ENCODE assay signal across 1 cellular context in genomic region chr12:71685961-71686657, GRCh38.
TF ChIP-seq lines count a peak whose summit lies in the region.

TMEM19 (plus strand) TSS chr12:71686082; CDS start chr12:71686681, 599 bp downstream.

TF ChIP-seq in K562, 482 proteins besides CTCF, POLR2A, EP300 and RAD21 (continued from another document and continues in another):
- TF ChIP-seq MLLT1 (IDR thresholded peaks at IDR 0.05) (peak in 1 of 2 experiments; percentile 54; a peak in 1 of 4 replicates), RAD51 (IDR thresholded peaks at IDR 0.05; ENCODE audit: borderline replicate concordance, low read depth) (peak; percentile 73), ZHX1 (conservative IDR thresholded peaks at IDR 0.05; ENCODE audit: low read length) (0 out of 2 replicates have a peak, but pooled peaks have one; percentile 22), MED1 (CRISPR knock-in tag; IDR thresholded peaks at IDR 0.05; ENCODE audit: borderline replicate concordance) (no peak), EP400 (IDR thresholded peaks at IDR 0.05) (peak; percentile 73; the same call in 1 of the 2 replicates), KDM2B (CRISPR knock-in tag; IDR thresholded peaks at IDR 0.05) (no peak), MEIS2 (IDR thresholded peaks at IDR 0.05; ENCODE audit: partially characterized antibody) (peak; percentile 44), SUPT5H (IDR thresholded peaks at IDR 0.05) (peak; percentile 88), ZNF347 (CRISPR knock-in tag; IDR thresholded peaks at IDR 0.05; ENCODE audit: low read depth) (no peak), NR2C2 (CRISPR knock-in tag; IDR thresholded peaks at IDR 0.05) (no peak), NR2C2 (tag; IDR thresholded peaks at IDR 0.05) (peak; percentile 78), COPS2 (conservative IDR thresholded peaks at IDR 0.05) (no peak), ZNF140 (CRISPR knock-in tag; IDR thresholded peaks at IDR 0.05) (no peak), ZNF75A (CRISPR knock-in tag; IDR thresholded peaks at IDR 0.05) (no peak), ZNF764 (CRISPR knock-in tag; IDR thresholded peaks at IDR 0.05; ENCODE audit: low read depth) (peak; percentile 67; the same call in 1 of the 2 replicates), PHF8 (IDR thresholded peaks at IDR 0.05; ENCODE audit: borderline replicate concordance, low read length) (peak; percentile 97), MYBL2 (IDR thresholded peaks at IDR 0.05; ENCODE audit: low read depth) (peak; percentile 92), MYBL2 (CRISPR knock-in tag; IDR thresholded peaks at IDR 0.05; ENCODE audit: borderline replicate concordance) (no peak), ATF6 (CRISPR knock-in tag; IDR thresholded peaks at IDR 0.05) (0 out of 2 replicates have a peak, but pooled peaks have one; percentile 39), ZNF668 (CRISPR knock-in tag; IDR thresholded peaks at IDR 0.05) (no peak), CBX3 (IDR thresholded peaks at IDR 0.05; ENCODE audit: borderline replicate concordance in 1 of 2, low read length in 2 of 2) (peak in 1 of 2 experiments; percentile 31; a peak in 1 of 3 replicates), SREBF2 (CRISPR knock-in tag; IDR thresholded peaks at IDR 0.05) (no peak), ZNF76 (CRISPR knock-in tag; IDR thresholded peaks at IDR 0.05; ENCODE audit: borderline replicate concordance) (peak; percentile 18; the same call in 1 of the 2 replicates), ZNF143 (CRISPR knock-in tag; IDR thresholded peaks at IDR 0.05) (no peak), TCF7L2 (IDR thresholded peaks at IDR 0.05; ENCODE audit: low read depth, low read length) (no peak), POLR3A (IDR thresholded peaks at IDR 0.05; ENCODE audit: borderline replicate concordance, extremely low read depth, insufficient read depth, insufficient read length) (no peak), SNRNP70 (optimal IDR thresholded peaks at IDR 0.05; ENCODE audit: low read depth, low read length) (no peak), RFX5 (IDR thresholded peaks at IDR 0.05; ENCODE audit: low read depth, low read length) (no peak), ZNF561 (CRISPR knock-in tag; conservative IDR thresholded peaks at IDR 0.05) (no peak), GABPB2 (CRISPR knock-in tag; conservative IDR thresholded peaks at IDR 0.05) (no peak), HDAC1 (IDR thresholded peaks at IDR 0.05) (no peak), U2AF1 (optimal IDR thresholded peaks at IDR 0.05; ENCODE audit: low read depth, low read length) (peak; percentile 76), RFX1 (IDR thresholded peaks at IDR 0.05) (no peak), ILF3 (IDR thresholded peaks at IDR 0.05; ENCODE audit: borderline replicate concordance) (no peak), NFYB (IDR thresholded peaks at IDR 0.05; ENCODE audit: extremely low read depth, insufficient read length) (peak; percentile 75)
- TF ChIP-seq, protein P1, sequence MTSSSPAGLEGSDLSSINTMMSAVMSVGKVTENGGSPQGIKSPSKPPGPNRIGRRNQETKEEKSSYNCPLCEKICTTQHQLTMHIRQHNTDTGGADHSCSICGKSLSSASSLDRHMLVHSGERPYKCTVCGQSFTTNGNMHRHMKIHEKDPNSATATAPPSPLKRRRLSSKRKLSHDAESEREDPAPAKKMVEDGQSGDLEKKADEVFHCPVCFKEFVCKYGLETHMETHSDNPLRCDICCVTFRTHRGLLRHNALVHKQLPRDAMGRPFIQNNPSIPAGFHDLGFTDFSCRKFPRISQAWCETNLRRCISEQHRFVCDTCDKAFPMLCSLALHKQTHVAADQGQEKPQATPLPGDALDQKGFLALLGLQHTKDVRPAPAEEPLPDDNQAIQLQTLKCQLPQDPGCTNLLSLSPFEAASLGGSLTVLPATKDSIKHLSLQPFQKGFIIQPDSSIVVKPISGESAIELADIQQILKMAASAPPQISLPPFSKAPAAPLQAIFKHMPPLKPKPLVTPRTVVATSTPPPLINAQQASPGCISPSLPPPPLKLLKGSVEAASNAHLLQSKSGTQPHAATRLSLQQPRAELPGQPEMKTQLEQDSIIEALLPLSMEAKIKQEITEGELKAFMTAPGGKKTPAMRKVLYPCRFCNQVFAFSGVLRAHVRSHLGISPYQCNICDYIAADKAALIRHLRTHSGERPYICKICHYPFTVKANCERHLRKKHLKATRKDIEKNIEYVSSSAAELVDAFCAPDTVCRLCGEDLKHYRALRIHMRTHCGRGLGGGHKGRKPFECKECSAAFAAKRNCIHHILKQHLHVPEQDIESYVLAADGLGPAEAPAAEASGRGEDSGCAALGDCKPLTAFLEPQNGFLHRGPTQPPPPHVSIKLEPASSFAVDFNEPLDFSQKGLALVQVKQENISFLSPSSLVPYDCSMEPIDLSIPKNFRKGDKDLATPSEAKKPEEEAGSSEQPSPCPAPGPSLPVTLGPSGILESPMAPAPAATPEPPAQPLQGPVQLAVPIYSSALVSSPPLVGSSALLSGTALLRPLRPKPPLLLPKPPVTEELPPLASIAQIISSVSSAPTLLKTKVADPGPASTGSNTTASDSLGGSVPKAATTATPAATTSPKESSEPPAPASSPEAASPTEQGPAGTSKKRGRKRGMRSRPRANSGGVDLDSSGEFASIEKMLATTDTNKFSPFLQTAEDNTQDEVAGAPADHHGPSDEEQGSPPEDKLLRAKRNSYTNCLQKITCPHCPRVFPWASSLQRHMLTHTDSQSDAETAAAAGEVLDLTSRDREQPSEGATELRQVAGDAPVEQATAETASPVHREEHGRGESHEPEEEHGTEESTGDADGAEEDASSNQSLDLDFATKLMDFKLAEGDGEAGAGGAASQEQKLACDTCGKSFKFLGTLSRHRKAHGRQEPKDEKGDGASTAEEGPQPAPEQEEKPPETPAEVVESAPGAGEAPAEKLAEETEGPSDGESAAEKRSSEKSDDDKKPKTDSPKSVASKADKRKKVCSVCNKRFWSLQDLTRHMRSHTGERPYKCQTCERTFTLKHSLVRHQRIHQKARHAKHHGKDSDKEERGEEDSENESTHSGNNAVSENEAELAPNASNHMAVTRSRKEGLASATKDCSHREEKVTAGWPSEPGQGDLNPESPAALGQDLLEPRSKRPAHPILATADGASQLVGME (CRISPR knock-in tag; IDR thresholded peaks at IDR 0.05), result peak; percentile 73; the same call in 1 of the 2 replicates
- TF ChIP-seq, protein P2, sequence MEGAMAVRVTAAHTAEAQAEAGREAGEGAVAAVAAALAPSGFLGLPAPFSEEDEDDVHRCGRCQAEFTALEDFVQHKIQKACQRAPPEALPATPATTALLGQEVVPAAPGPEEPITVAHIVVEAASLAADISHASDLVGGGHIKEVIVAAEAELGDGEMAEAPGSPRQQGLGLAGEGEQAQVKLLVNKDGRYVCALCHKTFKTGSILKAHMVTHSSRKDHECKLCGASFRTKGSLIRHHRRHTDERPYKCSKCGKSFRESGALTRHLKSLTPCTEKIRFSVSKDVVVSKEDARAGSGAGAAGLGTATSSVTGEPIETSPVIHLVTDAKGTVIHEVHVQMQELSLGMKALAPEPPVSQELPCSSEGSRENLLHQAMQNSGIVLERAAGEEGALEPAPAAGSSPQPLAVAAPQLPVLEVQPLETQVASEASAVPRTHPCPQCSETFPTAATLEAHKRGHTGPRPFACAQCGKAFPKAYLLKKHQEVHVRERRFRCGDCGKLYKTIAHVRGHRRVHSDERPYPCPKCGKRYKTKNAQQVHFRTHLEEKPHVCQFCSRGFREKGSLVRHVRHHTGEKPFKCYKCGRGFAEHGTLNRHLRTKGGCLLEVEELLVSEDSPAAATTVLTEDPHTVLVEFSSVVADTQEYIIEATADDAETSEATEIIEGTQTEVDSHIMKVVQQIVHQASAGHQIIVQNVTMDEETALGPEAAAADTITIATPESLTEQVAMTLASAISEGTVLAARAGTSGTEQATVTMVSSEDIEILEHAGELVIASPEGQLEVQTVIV (CRISPR knock-in tag; IDR thresholded peaks at IDR 0.05; ENCODE audit: borderline replicate concordance), result no peak
- TF ChIP-seq, protein P3, sequence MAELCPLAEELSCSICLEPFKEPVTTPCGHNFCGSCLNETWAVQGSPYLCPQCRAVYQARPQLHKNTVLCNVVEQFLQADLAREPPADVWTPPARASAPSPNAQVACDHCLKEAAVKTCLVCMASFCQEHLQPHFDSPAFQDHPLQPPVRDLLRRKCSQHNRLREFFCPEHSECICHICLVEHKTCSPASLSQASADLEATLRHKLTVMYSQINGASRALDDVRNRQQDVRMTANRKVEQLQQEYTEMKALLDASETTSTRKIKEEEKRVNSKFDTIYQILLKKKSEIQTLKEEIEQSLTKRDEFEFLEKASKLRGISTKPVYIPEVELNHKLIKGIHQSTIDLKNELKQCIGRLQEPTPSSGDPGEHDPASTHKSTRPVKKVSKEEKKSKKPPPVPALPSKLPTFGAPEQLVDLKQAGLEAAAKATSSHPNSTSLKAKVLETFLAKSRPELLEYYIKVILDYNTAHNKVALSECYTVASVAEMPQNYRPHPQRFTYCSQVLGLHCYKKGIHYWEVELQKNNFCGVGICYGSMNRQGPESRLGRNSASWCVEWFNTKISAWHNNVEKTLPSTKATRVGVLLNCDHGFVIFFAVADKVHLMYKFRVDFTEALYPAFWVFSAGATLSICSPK (IDR thresholded peaks at IDR 0.05; ENCODE audit: borderline replicate concordance), result no peak
- TF ChIP-seq, protein P4, sequence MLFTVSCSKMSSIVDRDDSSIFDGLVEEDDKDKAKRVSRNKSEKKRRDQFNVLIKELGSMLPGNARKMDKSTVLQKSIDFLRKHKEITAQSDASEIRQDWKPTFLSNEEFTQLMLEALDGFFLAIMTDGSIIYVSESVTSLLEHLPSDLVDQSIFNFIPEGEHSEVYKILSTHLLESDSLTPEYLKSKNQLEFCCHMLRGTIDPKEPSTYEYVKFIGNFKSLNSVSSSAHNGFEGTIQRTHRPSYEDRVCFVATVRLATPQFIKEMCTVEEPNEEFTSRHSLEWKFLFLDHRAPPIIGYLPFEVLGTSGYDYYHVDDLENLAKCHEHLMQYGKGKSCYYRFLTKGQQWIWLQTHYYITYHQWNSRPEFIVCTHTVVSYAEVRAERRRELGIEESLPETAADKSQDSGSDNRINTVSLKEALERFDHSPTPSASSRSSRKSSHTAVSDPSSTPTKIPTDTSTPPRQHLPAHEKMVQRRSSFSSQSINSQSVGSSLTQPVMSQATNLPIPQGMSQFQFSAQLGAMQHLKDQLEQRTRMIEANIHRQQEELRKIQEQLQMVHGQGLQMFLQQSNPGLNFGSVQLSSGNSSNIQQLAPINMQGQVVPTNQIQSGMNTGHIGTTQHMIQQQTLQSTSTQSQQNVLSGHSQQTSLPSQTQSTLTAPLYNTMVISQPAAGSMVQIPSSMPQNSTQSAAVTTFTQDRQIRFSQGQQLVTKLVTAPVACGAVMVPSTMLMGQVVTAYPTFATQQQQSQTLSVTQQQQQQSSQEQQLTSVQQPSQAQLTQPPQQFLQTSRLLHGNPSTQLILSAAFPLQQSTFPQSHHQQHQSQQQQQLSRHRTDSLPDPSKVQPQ (CRISPR knock-in tag; IDR thresholded peaks at IDR 0.05; ENCODE audit: borderline replicate concordance), result no peak
- TF ChIP-seq, protein P5, sequence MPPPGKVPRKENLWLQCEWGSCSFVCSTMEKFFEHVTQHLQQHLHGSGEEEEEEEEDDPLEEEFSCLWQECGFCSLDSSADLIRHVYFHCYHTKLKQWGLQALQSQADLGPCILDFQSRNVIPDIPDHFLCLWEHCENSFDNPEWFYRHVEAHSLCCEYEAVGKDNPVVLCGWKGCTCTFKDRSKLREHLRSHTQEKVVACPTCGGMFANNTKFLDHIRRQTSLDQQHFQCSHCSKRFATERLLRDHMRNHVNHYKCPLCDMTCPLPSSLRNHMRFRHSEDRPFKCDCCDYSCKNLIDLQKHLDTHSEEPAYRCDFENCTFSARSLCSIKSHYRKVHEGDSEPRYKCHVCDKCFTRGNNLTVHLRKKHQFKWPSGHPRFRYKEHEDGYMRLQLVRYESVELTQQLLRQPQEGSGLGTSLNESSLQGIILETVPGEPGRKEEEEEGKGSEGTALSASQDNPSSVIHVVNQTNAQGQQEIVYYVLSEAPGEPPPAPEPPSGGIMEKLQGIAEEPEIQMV (tag; conservative IDR thresholded peaks at IDR 0.05; ENCODE audit: low read depth), result no peak
